20 cellular contexts compared by ENCODE assay signal in genomic region chr17:82561429-82562035, GRCh38. TPM values are rescaled to one million over a fixed set of nuclear protein-coding genes. Genes with fewer than 3 reads are reported as not detected.
DNase-seq lines count a peak whose midpoint lies in the region; ATAC-seq and TF ChIP-seq lines count a peak whose summit lies in the region.
"Had no signal": no experiment of that assay in that cellular context is flagged by ENCODE, and none has a peak within 500 bp of the region (broad histone marks: within the 10 kb centered on the region; RNA-seq: fewer than 3 reads in every experiment).

No MANE protein-coding gene starts in this region.

- peak overlapping the region; percentile 93 for H3K4ac ChIP-seq in trophoblast cell (ENCODE audit: low read depth, low read length)

- H3K4me3 Mint-ChIP-seq in Caco-2 (ENCODE audit: unreplicated experiment) (no peak overlapping the region), endodermal cell (no peak overlapping the region)
- H3K4me3 Mint-ChIP-seq: activated CD4-positive, alpha-beta T cell treated with anti-CD3 and anti-CD28 coated beads for 36 hours; activated naive CD8-positive, alpha-beta T cell treated with anti-CD3 and anti-CD28 coated beads, Interleukin-2, amount 10 ng/mL, durations not matched to agents 7 days and 5 days; B cell had no signal

- H3K27ac Mint-ChIP-seq in Caco-2 (ENCODE audit: unreplicated experiment): peak overlapping the region; percentile 43
- H3K27ac Mint-ChIP-seq in endodermal cell: peak overlapping the region; percentile 69
- H3K27ac Mint-ChIP-seq: activated CD4-positive, alpha-beta T cell treated with anti-CD3 and anti-CD28 coated beads for 36 hours; B cell had no signal

- no peak overlapping the region for H3K23ac ChIP-seq in trophoblast cell (ENCODE audit: low read length)

- no peak overlapping the region for H2BK12ac ChIP-seq in trophoblast cell (ENCODE audit: low read length)

- TF ChIP-seq CTCF in Caco-2 (IDR thresholded peaks at IDR 0.05; ENCODE audit: insufficient read depth in 1 of 2, low read depth in 1 of 2, low read length in 1 of 2, severe bottlenecking in 1 of 2, unreplicated experiment in 1 of 2) (no peak), VCaP (conservative IDR thresholded peaks at IDR 0.05) (no peak), endodermal cell (conservative IDR thresholded peaks at IDR 0.05) (no peak), gastrocnemius medialis (IDR thresholded peaks at IDR 0.05 in 4 of 5, conservative IDR thresholded peaks at IDR 0.05 in 1 of 5) (no peak)

- CTCF ChIA-PET in Caco-2 (lab: Charles Lee): interaction anchor here (0.7 kb wide), 1 partner anchor 56 kb away, joined by 8 read pairs; no protein-coding TSS in a partner anchor

- no peaks in the 10 kb centered on the region for H3K27me3 ChIP-seq in Caco-2 (replicated peaks; ENCODE audit: control insufficient read depth, insufficient read depth, low read length)
- H3K27me3 ChIP-seq in endodermal cell (ENCODE audit: control insufficient read depth, insufficient read depth, low read length, poor library complexity, severe bottlenecking): no peaks in the 10 kb centered on the region
- H3K27me3 ChIP-seq in trophoblast cell (ENCODE audit: insufficient read depth, low read length): no peaks in the 10 kb centered on the region
- no peaks in the 10 kb centered on the region for H3K27me3 ChIP-seq in gastrocnemius medialis
- H3K27me3 ChIP-seq: left lung, pancreas, SJCRH30 had no signal

- no peak overlapping the region for H3K4me2 ChIP-seq in trophoblast cell (ENCODE audit: low read length)

- H2BK5ac ChIP-seq in trophoblast cell (ENCODE audit: low read depth, low read length, poor library complexity): no peak overlapping the region

- H4K91ac ChIP-seq in trophoblast cell (ENCODE audit: low read depth, low read length): no peak overlapping the region

- no peak overlapping the region for H4K8ac ChIP-seq in trophoblast cell (ENCODE audit: low read depth, low read length)

- peaks cover 33% of the 10 kb centered on the region for H3K79me2 ChIP-seq in trophoblast cell (ENCODE audit: control insufficient read depth, insufficient read depth, low read length, poor library complexity)

- in situ Hi-C loops in gastrocnemius medialis (cut with MboI; ENCODE audit: low sequenced_read_pairs in 4 of 4): no loop called here

- H3K9ac ChIP-seq in endodermal cell (ENCODE audit: extremely low read depth, low read length, poor library complexity, severe bottlenecking) (no peak overlapping the region), trophoblast cell (ENCODE audit: low read length) (no peak overlapping the region)

- no peaks in the 10 kb centered on the region for H3K27me3 Mint-ChIP-seq in Caco-2 (ENCODE audit: insufficient read depth, unreplicated experiment)
- no peaks in the 10 kb centered on the region for H3K27me3 Mint-ChIP-seq in endodermal cell (ENCODE audit: insufficient read depth)
- H3K27me3 Mint-ChIP-seq: activated CD4-positive, alpha-beta T cell treated with anti-CD3 and anti-CD28 coated beads for 36 hours; activated naive CD8-positive, alpha-beta T cell treated with anti-CD3 and anti-CD28 coated beads, Interleukin-2, amount 10 ng/mL, durations not matched to agents 7 days and 5 days; B cell had no signal

- H3K18ac ChIP-seq in trophoblast cell (ENCODE audit: low read length): peak overlapping the region; percentile 39

- H3K9me3 ChIP-seq in Caco-2 (no peaks in the 10 kb centered on the region), endodermal cell (ENCODE audit: control insufficient read depth, low read length) (no peaks in the 10 kb centered on the region), trophoblast cell (ENCODE audit: insufficient read depth, low read depth, low read length) (peaks cover 3% of the 10 kb centered on the region), gastrocnemius medialis (no peaks in the 10 kb centered on the region)
- H3K9me3 ChIP-seq: left lung, pancreas, SJCRH30, thoracic aorta had no signal

- H3K36me3 ChIP-seq in Caco-2 (ENCODE audit: control insufficient read depth, insufficient read depth, low read length) (peaks cover 2% of the 10 kb centered on the region; the same call in 1 of the 2 replicates), endodermal cell (ENCODE audit: control insufficient read depth, insufficient read depth, low read length) (peaks cover 30% of the 10 kb centered on the region), trophoblast cell (ENCODE audit: control insufficient read depth in 1 of 2, insufficient read depth in 2 of 2, low read length in 2 of 2) (peaks cover 15 to 22% of the 10 kb centered on the region in 2 experiments), gastrocnemius medialis (no peaks in the 10 kb centered on the region)
- H3K36me3 ChIP-seq: thoracic aorta had no signal

- H3K79me1 ChIP-seq in trophoblast cell (ENCODE audit: low read length): no peaks in the 10 kb centered on the region

- no peak for TF ChIP-seq POLR2A in gastrocnemius medialis (IDR thresholded peaks at IDR 0.05)

- 91 to 92% methylated on average over 18 to 29 of the region's 31 CpGs for WGBS in endodermal cell (ENCODE audit: insufficient coverage in 1 of 2, insufficient read length in 1 of 2), 2 experiments
- WGBS in trophoblast cell (ENCODE audit: extremely low coverage, insufficient coverage, insufficient read length): no CpG with 5 or more reads among the region's 31 CpGs

- POLR2A ChIA-PET in Caco-2 (lab: Charles Lee): no interaction called here

- intact Hi-C loops in Caco-2 (cut with micrococcal nuclease; ENCODE audit: unreplicated experiment): no loop called here
- intact Hi-C loops in gastrocnemius medialis (cut with DNase I; ENCODE audit: low total_unique reads): no loop called here

- H3K4me1 Mint-ChIP-seq in Caco-2 (ENCODE audit: low read depth, unreplicated experiment) (peaks cover 34% of the 10 kb centered on the region), endodermal cell (peaks cover 8% of the 10 kb centered on the region)

- peak overlapping the region; percentile 97 for H3K27ac ChIP-seq in VCaP
- H3K27ac ChIP-seq in endodermal cell (ENCODE audit: low read depth, low read length): peak overlapping the region; percentile 44
- H3K27ac ChIP-seq in trophoblast cell (ENCODE audit: low read depth, low read length): no peak overlapping the region
- H3K27ac ChIP-seq in gastrocnemius medialis: peak overlapping the region in 2 of 4 donors; percentile 30 to 54
- H3K27ac ChIP-seq: HL-60, left lung, pancreas, SJCRH30, thoracic aorta had no signal

- H3K4me1 ChIP-seq in Caco-2 (peaks cover 41% of the 10 kb centered on the region), endodermal cell (ENCODE audit: control insufficient read depth, insufficient read depth, low read length) (peaks cover 3% of the 10 kb centered on the region), trophoblast cell (ENCODE audit: control insufficient read depth in 1 of 2, insufficient read depth in 2 of 2, low read length in 2 of 2) (peaks cover 0 to 7% of the 10 kb centered on the region in 2 experiments), gastrocnemius medialis (peaks cover 50 to 70% of the 10 kb centered on the region in 2 donors)

- H3K36me3 Mint-ChIP-seq in Caco-2 (ENCODE audit: insufficient read depth, unreplicated experiment) (peaks cover 59% of the 10 kb centered on the region), endodermal cell (ENCODE audit: low read depth) (peaks cover 14% of the 10 kb centered on the region)

- no peak for ATAC-seq in gastrocnemius medialis
- ATAC-seq: activated CD4-positive, alpha-beta T cell treated with anti-CD3 and anti-CD28 coated beads for 36 hours; left lung; pancreas had no signal

- H3K4me3 ChIP-seq in Caco-2 (ENCODE audit: low read depth, low read length) (no peak overlapping the region), endodermal cell (ENCODE audit: low read length) (no peak overlapping the region), trophoblast cell (ENCODE audit: low read depth, low read length) (no peak overlapping the region), gastrocnemius medialis (no peak overlapping the region)
- H3K4me3 ChIP-seq: left lung, pancreas, SJCRH30, thoracic aorta had no signal

- H2BK120ac ChIP-seq in trophoblast cell (ENCODE audit: insufficient read depth, low read length, poor library complexity): no peak overlapping the region

- DNase-seq in Caco-2 (no peak), endodermal cell (peak; percentile 53), trophoblast cell (no peak), gastrocnemius medialis (no peak)
- no peak for DNase-seq in activated CD8-positive, alpha-beta memory T cell treated with anti-CD3 and anti-CD28 coated beads for 24 hours
- DNase-seq in activated naive CD4-positive, alpha-beta T cell treated with anti-CD3 and anti-CD28 coated beads, Interleukin-2, amount 50 U/mL, for 16 hours: no peak
- DNase-seq: activated CD4-positive, alpha-beta T cell treated with anti-CD3 and anti-CD28 coated beads for 36 hours; activated CD8-positive, alpha-beta memory T cell treated with anti-CD3 and anti-CD28 coated beads, Interleukin-2, amount 50 U/mL, for 48 hours; activated naive CD8-positive, alpha-beta T cell treated with anti-CD3 and anti-CD28 coated beads, Interleukin-2, amount 10 ng/mL, durations not matched to agents 7 days and 5 days; left lung; NCI-H1092; NCI-H2081 treated with DMSO at 0.1 percent for 48 hours; NCI-H524 treated with DMSO at 0.1 percent for 48 hours; SJCRH30; stimulated activated CD4-positive, alpha-beta T cell treated with anti-CD3 and anti-CD28 coated beads, Interleukin-4, amount 100 ng/mL, for 1 hour had no signal

- peak overlapping the region; percentile 35 for H2AFZ ChIP-seq in trophoblast cell (ENCODE audit: insufficient read depth, low read length, poor library complexity)

- BruUV-seq in Caco-2 (replicated peaks; lab: Mats Ljungman, UMichigan): no TSS peak

- no peak overlapping the region for H3K14ac ChIP-seq in trophoblast cell (ENCODE audit: low read length)

- H4K12ac ChIP-seq in trophoblast cell (ENCODE audit: low read depth, low read length): no peak overlapping the region

- H3K9me3 Mint-ChIP-seq in Caco-2 (ENCODE audit: unreplicated experiment) (no peaks in the 10 kb centered on the region), endodermal cell (no peaks in the 10 kb centered on the region)
- H3K9me3 Mint-ChIP-seq: activated naive CD8-positive, alpha-beta T cell treated with anti-CD3 and anti-CD28 coated beads, Interleukin-2, amount 10 ng/mL, durations not matched to agents 7 days and 5 days had no signal

- H2AK5ac ChIP-seq in trophoblast cell (ENCODE audit: low read length): no peak overlapping the region

RNA-seq across cellular contexts. Expression of gene FOXK2, which starts 42.0 kb away (rescaled TPM):
- 118 and 124 TPM in 2 replicates for total RNA-seq in Caco-2 (2022)
- total RNA-seq in endodermal cell: 10 to 100 TPM; 67.2 to 68.1 TPM
- 58.7 TPM for polyA plus RNA-seq in endodermal cell (2013, experiment 1 of 2)
- 53.1 TPM for polyA plus RNA-seq in endodermal cell (2013, experiment 2 of 2)
- 68.4 and 69.0 TPM in 2 replicates for polyA plus RNA-seq in trophoblast cell (2013)
- 100 to 1,000 TPM in 1 of 4 donors, 10 to 100 TPM in 3; 70.7 to 109 (median 85.0) TPM for total RNA-seq in gastrocnemius medialis
